ENCODE assay signal across 21 cellular contexts in genomic region chr20:62995898-62996595, GRCh38. TPM values are rescaled to one million over a fixed set of nuclear protein-coding genes. Genes with fewer than 3 reads are reported as not detected.
"Had no signal": no experiment of that assay in that cellular context is flagged by ENCODE, and none has a peak within 500 bp of the region (broad histone marks: within the 10 kb centered on the region; RNA-seq: fewer than 3 reads in every experiment).

No MANE protein-coding gene starts in this region.

- DNase-seq: activated CD4-positive, alpha-beta memory T cell treated with anti-CD3 and anti-CD28 coated beads for 36 hours; activated CD4-positive, alpha-beta T cell treated with anti-CD3 and anti-CD28 coated beads for 36 hours; activated CD8-positive, alpha-beta memory T cell treated with anti-CD3 and anti-CD28 coated beads, Interleukin-2, amount 10 ng/mL, durations not matched to agents 7 days and 5 days; activated effector memory CD4-positive, alpha-beta T cell treated with Interleukin-2 at 50 U/mL for 16 hours; activated naive CD4-positive, alpha-beta T cell treated with anti-CD3 and anti-CD28 coated beads, Interleukin-2, amount 50 U/mL, for 16 hours; activated T-cell treated with anti-CD3 and anti-CD28 coated beads, Interleukin-2, amount 50 U/mL, for 4 hours; caudate nucleus; mucosa of descending colon; naive thymus-derived CD8-positive, alpha-beta T cell; nucleus accumbens; stimulated activated CD4-positive, alpha-beta T cell treated with anti-CD3 and anti-CD28 coated beads, Interleukin-15, amount 100 ng/mL, for 24 hours; stimulated activated CD4-positive, alpha-beta T cell treated with anti-CD3 and anti-CD28 coated beads, Interleukin-4, amount 100 ng/mL, for 1 hour; stimulated activated naive CD4-positive, alpha-beta T cell treated with Interleukin-2 at 50 U/mL for 16 hours; substantia nigra; transverse colon had no signal

- H3K27me3 ChIP-seq: vagina had no signal

- H3K27ac ChIP-seq: gastroesophageal sphincter, skin epidermis, transverse colon, vagina had no signal

- H3K4me3 Mint-ChIP-seq: activated CD4-positive, alpha-beta memory T cell treated with anti-CD3 and anti-CD28 coated beads for 36 hours; activated CD4-positive, alpha-beta T cell treated with anti-CD3 and anti-CD28 coated beads for 36 hours; activated CD8-positive, alpha-beta memory T cell treated with anti-CD3 and anti-CD28 coated beads, Interleukin-2, amount 10 ng/mL, durations not matched to agents 7 days and 5 days; activated T-cell treated with anti-CD3 and anti-CD28 coated beads, Interleukin-2, amount 50 U/mL, for 4 hours; memory B cell; naive thymus-derived CD8-positive, alpha-beta T cell had no signal

- H3K4me1 Mint-ChIP-seq: activated CD4-positive, alpha-beta T cell treated with anti-CD3 and anti-CD28 coated beads for 36 hours had no signal

- H3K36me3 ChIP-seq: gastroesophageal sphincter, transverse colon, vagina had no signal

- H3K36me3 Mint-ChIP-seq: activated CD4-positive, alpha-beta memory T cell treated with anti-CD3 and anti-CD28 coated beads for 36 hours; activated CD8-positive, alpha-beta memory T cell treated with anti-CD3 and anti-CD28 coated beads, Interleukin-2, amount 10 ng/mL, durations not matched to agents 7 days and 5 days; memory B cell; naive thymus-derived CD8-positive, alpha-beta T cell had no signal

- H3K4me3 ChIP-seq: gastroesophageal sphincter, mucosa of descending colon, skin epidermis, transverse colon, vagina had no signal

- ATAC-seq: activated CD4-positive, alpha-beta T cell treated with anti-CD3 and anti-CD28 coated beads for 36 hours; activated CD8-positive, alpha-beta memory T cell treated with anti-CD3 and anti-CD28 coated beads, Interleukin-2, amount 10 ng/mL, durations not matched to agents 7 days and 5 days; activated T-cell treated with anti-CD3 and anti-CD28 coated beads, Interleukin-2, amount 50 U/mL, for 4 hours; gastroesophageal sphincter; left lobe of liver; mucosa of descending colon; naive thymus-derived CD8-positive, alpha-beta T cell had no signal

- H3K9me3 Mint-ChIP-seq: activated CD4-positive, alpha-beta memory T cell treated with anti-CD3 and anti-CD28 coated beads for 36 hours; activated T-cell treated with anti-CD3 and anti-CD28 coated beads, Interleukin-2, amount 50 U/mL, for 4 hours; memory B cell; naive thymus-derived CD8-positive, alpha-beta T cell had no signal

- H3K27ac Mint-ChIP-seq: activated CD4-positive, alpha-beta memory T cell treated with anti-CD3 and anti-CD28 coated beads for 36 hours; activated CD4-positive, alpha-beta T cell treated with anti-CD3 and anti-CD28 coated beads for 36 hours; activated CD8-positive, alpha-beta memory T cell treated with anti-CD3 and anti-CD28 coated beads, Interleukin-2, amount 10 ng/mL, durations not matched to agents 7 days and 5 days; memory B cell; naive thymus-derived CD8-positive, alpha-beta T cell had no signal

- H3K9me3 ChIP-seq: mucosa of descending colon, transverse colon, vagina had no signal

RNA-seq across cellular contexts. Expression of gene BHLHE23, which starts 10.7 kb away (rescaled TPM):
- total RNA-seq: activated CD4-positive, alpha-beta memory T cell treated with anti-CD3 and anti-CD28 coated beads for 36 hours; activated CD4-positive, alpha-beta T cell treated with anti-CD3 and anti-CD28 coated beads for 36 hours; activated CD8-positive, alpha-beta memory T cell treated with anti-CD3 and anti-CD28 coated beads, Interleukin-2, amount 10 ng/mL, durations not matched to agents 7 days and 5 days; activated T-cell treated with anti-CD3 and anti-CD28 coated beads, Interleukin-2, amount 50 U/mL, for 4 hours; gastroesophageal sphincter; left lobe of liver; mucosa of descending colon; naive thymus-derived CD8-positive, alpha-beta T cell; posterior vena cava; transverse colon; vagina had no signal
